In genomic region chr7:121219031-121219430, GRCh38 we compare ENCODE assay signal across 20 cellular contexts.
DNase-seq lines count a peak whose midpoint lies in the region; ATAC-seq and TF ChIP-seq lines count a peak whose summit lies in the region.
"Had no signal": no experiment of that assay in that cellular context is flagged by ENCODE, and none has a peak within 500 bp of the region (broad histone marks: within the 10 kb centered on the region; RNA-seq: fewer than 3 reads in every experiment).

No MANE protein-coding gene starts in this region.

- H3K4me3 ChIP-seq in astrocyte of the cerebellum (ENCODE audit: low read depth, low read length): no peak overlapping the region
- H3K4me3 ChIP-seq: K562 had no signal

- in situ Hi-C loops in astrocyte of the cerebellum (cut with HindIII; ENCODE audit: low sequenced_read_pairs): no loop called here

- DNase-seq in AG08395 (ENCODE audit: low spot score) (peak; percentile 10), EL (peak; percentile 3), astrocyte of the cerebellum (ENCODE audit: low read depth) (peak; percentile 73), glomerular visceral epithelial cell (ENCODE audit: extremely low spot score) (peak; percentile 1), A172 (ENCODE audit: low spot score) (no peak)
- DNase-seq: 8988T; CD4-positive, CD25-positive, alpha-beta regulatory T cell; GDM1; NCI-H1092; NCI-H1436; NCI-H187 treated with DMSO at 0.1 percent for 48 hours; NCI-H2107; NCI-H446 treated with DMSO at 0.1 percent for 48 hours; NCI-H526 treated with DMSO at 0.1 percent for 48 hours; OCI-M1; Right ventricle myocardium superior had no signal

- TF ChIP-seq CTCF in astrocyte of the cerebellum (IDR thresholded peaks at IDR 0.05; ENCODE audit: low read depth, low read length, missing control alignments): no peak

- ATAC-seq in GM18498 (IDR thresholded peaks at IDR 0.05; ENCODE audit: unreplicated experiment) (no peak), GM21360 (IDR thresholded peaks at IDR 0.05; ENCODE audit: unreplicated experiment) (no peak)
- ATAC-seq: HepG2, K562 had no signal
